ENCODE assay signal across 17 cellular contexts in the genomic region with DNA sequence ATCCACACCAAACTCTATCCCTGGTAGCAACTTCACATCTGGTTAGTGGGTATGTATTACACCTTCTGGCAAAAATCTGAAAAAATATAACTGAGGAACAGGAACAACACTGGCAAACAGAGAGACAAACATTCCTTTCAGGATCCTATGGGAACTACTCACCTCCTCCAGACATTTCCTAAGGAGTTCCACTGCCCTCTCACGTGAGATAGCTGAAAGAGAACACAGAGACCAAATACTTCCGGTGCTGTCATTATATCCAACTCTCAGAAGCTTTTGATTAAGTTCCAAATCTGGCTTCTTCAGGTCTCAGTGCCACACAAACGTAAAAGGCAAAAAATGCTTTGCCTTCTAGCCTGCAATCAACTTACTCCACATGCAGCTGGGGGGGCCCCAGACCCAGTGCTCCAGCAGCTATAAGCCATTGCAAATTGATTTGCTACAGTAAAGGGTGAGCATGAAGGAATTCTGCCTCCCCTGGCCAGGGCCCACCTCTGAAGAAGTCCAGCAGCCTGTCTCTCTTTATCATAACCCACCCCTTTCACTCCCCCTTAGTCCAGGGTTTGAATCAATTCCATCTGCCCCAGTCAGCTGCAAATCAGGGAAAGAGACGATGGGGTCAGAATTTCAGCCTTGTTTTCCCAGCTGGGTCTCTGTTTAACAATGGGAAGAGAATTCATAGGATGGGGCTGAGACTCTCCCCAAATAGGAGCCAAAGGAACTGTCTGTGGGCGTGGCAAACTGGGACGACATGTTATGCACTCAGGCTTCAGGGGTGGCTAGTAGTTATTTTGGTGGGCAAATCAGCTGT. TPM values are rescaled to one million over a fixed set of nuclear protein-coding genes. Genes with fewer than 3 reads are reported as not detected.
DNase-seq lines count a peak whose midpoint lies in the region; ATAC-seq lines count a peak whose summit lies in the region.
"Had no signal": no experiment of that assay in that cellular context is flagged by ENCODE, and none has a peak within 500 bp of the region (broad histone marks: within the 10 kb centered on the region; RNA-seq: fewer than 3 reads in every experiment).

No MANE protein-coding gene starts in this region.

- H3K4me1 Mint-ChIP-seq in activated naive CD8-positive, alpha-beta T cell treated with anti-CD3 and anti-CD28 coated beads, Interleukin-2, amount 50 U/mL, for 24 hours: peaks cover 12% of the 10 kb centered on the region
- peaks cover 11% of the 10 kb centered on the region for H3K4me1 Mint-ChIP-seq in activated naive CD8-positive, alpha-beta T cell treated with anti-CD3 and anti-CD28 coated beads for 36 hours
- H3K4me1 Mint-ChIP-seq in stimulated activated effector memory CD8-positive, alpha-beta T cell treated with anti-CD3 and anti-CD28 coated beads, Interleukin-12 subunit alpha, Interleukin-12 subunit beta, amount 100 ng/mL, for 72 hours: peaks cover 8% of the 10 kb centered on the region

- peaks cover 53% of the 10 kb centered on the region for H3K36me3 Mint-ChIP-seq in activated naive CD8-positive, alpha-beta T cell treated with anti-CD3 and anti-CD28 coated beads, Interleukin-2, amount 50 U/mL, for 24 hours (ENCODE audit: low read depth)
- peaks cover 32% of the 10 kb centered on the region for H3K36me3 Mint-ChIP-seq in activated naive CD8-positive, alpha-beta T cell treated with anti-CD3 and anti-CD28 coated beads for 36 hours
- H3K36me3 Mint-ChIP-seq in stimulated activated effector memory CD8-positive, alpha-beta T cell treated with anti-CD3 and anti-CD28 coated beads, Interleukin-12 subunit alpha, Interleukin-12 subunit beta, amount 100 ng/mL, for 72 hours: peaks cover 97% of the 10 kb centered on the region

- ATAC-seq in activated naive CD8-positive, alpha-beta T cell treated with anti-CD3 and anti-CD28 coated beads, Interleukin-2, amount 50 U/mL, for 24 hours: no peak
- ATAC-seq in stimulated activated effector memory CD8-positive, alpha-beta T cell treated with anti-CD3 and anti-CD28 coated beads, Interleukin-12 subunit alpha, Interleukin-12 subunit beta, amount 100 ng/mL, for 72 hours: no peak
- no peak for ATAC-seq in HG02678 (IDR thresholded peaks at IDR 0.05; ENCODE audit: unreplicated experiment)
- ATAC-seq in GM19328 (IDR thresholded peaks at IDR 0.05; ENCODE audit: unreplicated experiment): no peak
- ATAC-seq: activated CD4-positive, alpha-beta T cell treated with anti-CD3 and anti-CD28 coated beads for 36 hours; natural killer cell treated with Interleukin-12 subunit alpha and Interleukin-12 subunit beta and Interleukin-15 and Interleukin-18, amount 100 ng/mL, for 72 hours had no signal

- H3K4me3 Mint-ChIP-seq in activated naive CD8-positive, alpha-beta T cell treated with anti-CD3 and anti-CD28 coated beads, Interleukin-2, amount 50 U/mL, for 24 hours: no peak overlapping the region
- no peak overlapping the region for H3K4me3 Mint-ChIP-seq in activated naive CD8-positive, alpha-beta T cell treated with anti-CD3 and anti-CD28 coated beads for 36 hours
- H3K4me3 Mint-ChIP-seq in stimulated activated effector memory CD8-positive, alpha-beta T cell treated with anti-CD3 and anti-CD28 coated beads, Interleukin-12 subunit alpha, Interleukin-12 subunit beta, amount 100 ng/mL, for 72 hours: no peak overlapping the region
- H3K4me3 Mint-ChIP-seq: activated CD4-positive, alpha-beta T cell treated with anti-CD3 and anti-CD28 coated beads for 36 hours; natural killer cell treated with Interleukin-12 subunit alpha and Interleukin-12 subunit beta and Interleukin-15 and Interleukin-18, amount 100 ng/mL, for 72 hours had no signal

- DNase-seq in activated naive CD8-positive, alpha-beta T cell treated with anti-CD3 and anti-CD28 coated beads, Interleukin-2, amount 50 U/mL, for 24 hours: no peak
- no peak for DNase-seq in activated naive CD8-positive, alpha-beta T cell treated with anti-CD3 and anti-CD28 coated beads for 36 hours
- DNase-seq in amniotic epithelial cell (ENCODE audit: low read depth): peak; percentile 39
- peak; percentile 8 for DNase-seq in iris pigment epithelial cell (ENCODE audit: low read depth)
- DNase-seq in stimulated activated effector memory CD8-positive, alpha-beta T cell treated with anti-CD3 and anti-CD28 coated beads, Interleukin-12 subunit alpha, Interleukin-12 subunit beta, amount 100 ng/mL, for 72 hours (ENCODE audit: low spot score in 2 of 2): no peak
- DNase-seq in activated CD4-positive, CD25-positive, alpha-beta regulatory T cell (lab: John Stamatoyannopoulos, UW): no peak
- DNase-seq: activated CD4-positive, alpha-beta T cell treated with anti-CD3 and anti-CD28 coated beads for 36 hours; activated effector memory CD4-positive, alpha-beta T cell treated with anti-CD3 and anti-CD28 coated beads, Interleukin-2, amount 50 U/mL, for 16 hours; anterior cingulate cortex; DMS153; NCI-H2029; NCI-H446; Peyer's patch; spleen had no signal

- H3K9me3 Mint-ChIP-seq in activated naive CD8-positive, alpha-beta T cell treated with anti-CD3 and anti-CD28 coated beads, Interleukin-2, amount 50 U/mL, for 24 hours: no peaks in the 10 kb centered on the region
- H3K9me3 Mint-ChIP-seq in activated naive CD8-positive, alpha-beta T cell treated with anti-CD3 and anti-CD28 coated beads for 36 hours: no peaks in the 10 kb centered on the region
- no peaks in the 10 kb centered on the region for H3K9me3 Mint-ChIP-seq in stimulated activated effector memory CD8-positive, alpha-beta T cell treated with anti-CD3 and anti-CD28 coated beads, Interleukin-12 subunit alpha, Interleukin-12 subunit beta, amount 100 ng/mL, for 72 hours
- H3K9me3 Mint-ChIP-seq: natural killer cell treated with Interleukin-12 subunit alpha and Interleukin-12 subunit beta and Interleukin-15 and Interleukin-18, amount 100 ng/mL, for 72 hours had no signal

- peak overlapping the region; percentile 59 for H3K27ac Mint-ChIP-seq in activated naive CD8-positive, alpha-beta T cell treated with anti-CD3 and anti-CD28 coated beads, Interleukin-2, amount 50 U/mL, for 24 hours
- no peak overlapping the region for H3K27ac Mint-ChIP-seq in activated naive CD8-positive, alpha-beta T cell treated with anti-CD3 and anti-CD28 coated beads for 36 hours
- H3K27ac Mint-ChIP-seq in stimulated activated effector memory CD8-positive, alpha-beta T cell treated with anti-CD3 and anti-CD28 coated beads, Interleukin-12 subunit alpha, Interleukin-12 subunit beta, amount 100 ng/mL, for 72 hours: peak overlapping the region; percentile 78
- H3K27ac Mint-ChIP-seq: activated CD4-positive, alpha-beta T cell treated with anti-CD3 and anti-CD28 coated beads for 36 hours had no signal

- H3K27me3 Mint-ChIP-seq in activated naive CD8-positive, alpha-beta T cell treated with anti-CD3 and anti-CD28 coated beads, Interleukin-2, amount 50 U/mL, for 24 hours: no peaks in the 10 kb centered on the region
- no peaks in the 10 kb centered on the region for H3K27me3 Mint-ChIP-seq in activated naive CD8-positive, alpha-beta T cell treated with anti-CD3 and anti-CD28 coated beads for 36 hours
- H3K27me3 Mint-ChIP-seq: activated CD4-positive, alpha-beta T cell treated with anti-CD3 and anti-CD28 coated beads for 36 hours; natural killer cell treated with Interleukin-12 subunit alpha and Interleukin-12 subunit beta and Interleukin-15 and Interleukin-18, amount 100 ng/mL, for 72 hours had no signal

RNA-seq across cellular contexts. Expression of gene TFAP2E, which starts 32.2 kb away (rescaled TPM):
- total RNA-seq in activated naive CD8-positive, alpha-beta T cell treated with anti-CD3 and anti-CD28 coated beads for 36 hours: under 1 TPM; 0.27 to 0.32 TPM

RNA-seq across cellular contexts. Expression of gene PSMB2, which starts 36.0 kb away (rescaled TPM):
- 100 to 1,000 TPM; 107 to 111 TPM for total RNA-seq in activated naive CD8-positive, alpha-beta T cell treated with anti-CD3 and anti-CD28 coated beads for 36 hours

RNA-seq across cellular contexts. Expression of gene NCDN, which starts 47.7 kb away (rescaled TPM):
- 10 to 100 TPM; 31.3 to 36.0 TPM for total RNA-seq in activated naive CD8-positive, alpha-beta T cell treated with anti-CD3 and anti-CD28 coated beads for 36 hours

RNA-seq across cellular contexts. Expression of gene KIAA0319L, which starts 48.1 kb away (rescaled TPM):
- 10 to 100 TPM; 17.2 to 18.3 TPM for total RNA-seq in activated naive CD8-positive, alpha-beta T cell treated with anti-CD3 and anti-CD28 coated beads for 36 hours

Comparison
In these comparisons a context has a peak if more than half of its experiments do, and no peak if none do; other contexts are left out.
1. DNase-seq: peak in amniotic epithelial cell (single experiment) and iris pigment epithelial cell (single experiment); none in activated naive CD8-positive, alpha-beta T cell treated with anti-CD3 and anti-CD28 coated beads, Interleukin-2, amount 50 U/mL, for 24 hours (single experiment), activated naive CD8-positive, alpha-beta T cell treated with anti-CD3 and anti-CD28 coated beads for 36 hours (single experiment), stimulated activated effector memory CD8-positive, alpha-beta T cell treated with anti-CD3 and anti-CD28 coated beads, Interleukin-12 subunit alpha, Interleukin-12 subunit beta, amount 100 ng/mL, for 72 hours (0 of 2) and activated CD4-positive, CD25-positive, alpha-beta regulatory T cell (0 of 4).